Comparison of ENCODE assay signal across 18 cellular contexts in genomic region chr4:48255959-48256342, GRCh38.
"Had no signal": no experiment of that assay in that cellular context is flagged by ENCODE, and none has a peak within 500 bp of the region (broad histone marks: within the 10 kb centered on the region; RNA-seq: fewer than 3 reads in every experiment).

No MANE protein-coding gene starts in this region.

- H3K27me3 Mint-ChIP-seq: stimulated activated naive CD8-positive, alpha-beta T cell treated with anti-CD3 and anti-CD28 coated beads, Interleukin-15, amount 100 ng/mL, for 72 hours had no signal

- FAIRE-seq: keratinocyte had no signal

- H3K36me3 ChIP-seq: brain microvascular endothelial cell, suprapubic skin, upper lobe of left lung had no signal

- H3K4me3 ChIP-seq: coronary artery, suprapubic skin, upper lobe of left lung had no signal

- H3K27ac Mint-ChIP-seq: nephron progenitor cell; stimulated activated naive CD8-positive, alpha-beta T cell treated with anti-CD3 and anti-CD28 coated beads, Interleukin-15, amount 100 ng/mL, for 72 hours had no signal

- DNase-seq: activated CD4-positive, alpha-beta T cell treated with anti-CD3 and anti-CD28 coated beads, Interleukin-2, amount 50 U/mL, for 1 hour; activated CD8-positive, alpha-beta memory T cell treated with anti-CD3 and anti-CD28 coated beads, Interleukin-2, amount 50 U/mL, for 4 hours; activated T-cell treated with anti-CD3 and anti-CD28 coated beads, Interleukin-2, amount 50 U/mL, for 48 hours; aorta; brain microvascular endothelial cell; foreskin melanocyte; glutamatergic neuron; mammary epithelial cell; nephron progenitor cell; nucleus accumbens; posterior cingulate gyrus; stimulated activated naive CD8-positive, alpha-beta T cell treated with anti-CD3 and anti-CD28 coated beads, Interleukin-15, amount 100 ng/mL, for 72 hours; T1000; upper lobe of left lung had no signal

- H3K27ac ChIP-seq: brain microvascular endothelial cell, coronary artery, suprapubic skin, upper lobe of left lung had no signal

- H3K9me3 Mint-ChIP-seq: nephron progenitor cell; stimulated activated naive CD8-positive, alpha-beta T cell treated with anti-CD3 and anti-CD28 coated beads, Interleukin-15, amount 100 ng/mL, for 72 hours had no signal

- ATAC-seq: left lobe of liver; stimulated activated naive CD8-positive, alpha-beta T cell treated with anti-CD3 and anti-CD28 coated beads, Interleukin-15, amount 100 ng/mL, for 72 hours had no signal

- H3K9me3 ChIP-seq: suprapubic skin, upper lobe of left lung had no signal

- H3K4me3 Mint-ChIP-seq: nephron progenitor cell; stimulated activated naive CD8-positive, alpha-beta T cell treated with anti-CD3 and anti-CD28 coated beads, Interleukin-15, amount 100 ng/mL, for 72 hours had no signal

- H3K27me3 ChIP-seq: brain microvascular endothelial cell, suprapubic skin, upper lobe of left lung had no signal
